Comparison of ENCODE assay signal across 8 cellular contexts in the genomic region with DNA sequence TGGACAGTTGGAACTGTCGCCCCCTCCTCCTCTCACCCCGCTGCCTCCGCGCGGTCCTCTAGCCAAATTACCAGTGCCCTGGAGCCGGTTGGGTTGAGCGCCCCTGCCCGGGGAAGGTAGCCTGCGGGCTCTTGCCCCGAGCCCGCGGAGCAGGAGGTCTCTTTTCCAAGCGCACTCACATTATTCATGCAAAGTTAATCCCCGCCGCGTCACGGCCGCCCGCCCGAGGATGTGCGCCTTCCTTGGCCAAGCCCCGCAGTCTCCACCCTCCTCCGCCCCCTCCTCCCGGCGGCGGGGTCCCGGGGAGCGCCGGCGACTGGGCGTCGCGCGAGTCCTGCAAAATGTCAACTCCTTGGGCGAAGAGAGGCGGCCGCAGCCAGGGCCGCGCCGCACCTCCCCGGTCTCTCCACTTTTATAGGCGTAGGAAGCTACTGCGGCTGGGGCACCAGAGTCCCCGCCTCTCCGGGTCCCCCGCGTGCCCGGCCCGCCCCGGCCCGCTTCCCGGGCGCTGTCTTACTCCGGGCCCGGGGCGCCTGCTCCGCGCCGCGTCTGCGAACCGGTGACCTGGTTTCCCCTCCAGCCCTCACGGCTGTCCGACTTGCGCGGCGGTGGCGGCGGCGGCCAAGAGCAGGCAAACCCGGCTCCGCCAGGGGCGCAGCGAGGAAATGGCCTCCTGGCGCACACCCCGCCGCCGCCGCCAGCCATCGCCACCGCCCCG. TPM values are rescaled to one million over a fixed set of nuclear protein-coding genes. Genes with fewer than 3 reads are reported as not detected.
DNase-seq lines count a peak whose midpoint lies in the region; ATAC-seq and TF ChIP-seq lines count a peak whose summit lies in the region.

TSS of gene THRB (minus strand) at position 235 of the 718 bp plus-strand sequence.

- no peaks in the 10 kb centered on the region for H3K79me2 ChIP-seq in osteoblast (ENCODE audit: insufficient read depth, low read length)

- no peaks in the 10 kb centered on the region for H3K4me1 Mint-ChIP-seq in activated T-cell treated with anti-CD3 and anti-CD28 coated beads, Interleukin-2, amount 50 U/mL, for 4 hours (ENCODE audit: low read depth)

- peak within 1 kb of the TSS; percentile 54 for H3K4me3 ChIP-seq in osteoblast (ENCODE audit: insufficient read depth, low read length)

- H3K27me3 Mint-ChIP-seq in activated T-cell treated with anti-CD3 and anti-CD28 coated beads, Interleukin-2, amount 50 U/mL, for 4 hours (ENCODE audit: low read depth): peaks cover 59% of the 10 kb centered on the region

- peak; percentile 51 to 67 for ATAC-seq in activated T-cell treated with anti-CD3 and anti-CD28 coated beads, Interleukin-2, amount 50 U/mL, for 4 hours
- ATAC-seq in left cardiac atrium (peak; percentile 78 to 82), HG03196 (IDR thresholded peaks at IDR 0.05; ENCODE audit: unreplicated experiment) (no peak)

- H3K4me2 ChIP-seq in osteoblast (ENCODE audit: insufficient read depth, low read length): peak within 1 kb of the TSS; percentile 57

- H3K36me3 Mint-ChIP-seq in activated T-cell treated with anti-CD3 and anti-CD28 coated beads, Interleukin-2, amount 50 U/mL, for 4 hours (ENCODE audit: insufficient read depth): no peaks in the 10 kb centered on the region

- 0 to 1% (median 0%) methylated on average over 79 to 82 of the region's 82 CpGs for WGBS in adipose tissue, 3 donors

- no peak within 1 kb of the TSS for H2AFZ ChIP-seq in osteoblast (ENCODE audit: low read length)

- DNase-seq in activated T-cell treated with anti-CD3 and anti-CD28 coated beads, Interleukin-2, amount 50 U/mL, for 4 hours: no peak
- no peak for DNase-seq in activated T-cell treated with anti-CD3 and anti-CD28 coated beads, Interleukin-2, amount 50 U/mL, for 1 hour
- peak in 69 of 76 experiments; percentile 19 to 88 (median 62) for DNase-seq in HUDEP-2 (lab: John Stamatoyannopoulos, UW; ENCODE audit: unreplicated experiment in 76 of 76)
- peak; percentile 82 for DNase-seq in left cardiac atrium
- DNase-seq in osteoblast (ENCODE audit: insufficient read length, low spot score, missing footprints): peak; percentile 91
- no peak for DNase-seq in OCI-M2 (lab: John Stamatoyannopoulos, UW; ENCODE audit: unreplicated experiment)

- no peaks in the 10 kb centered on the region for H3K9me3 ChIP-seq in osteoblast (ENCODE audit: low read depth, low read length)

- H3K4me3 Mint-ChIP-seq in activated T-cell treated with anti-CD3 and anti-CD28 coated beads, Interleukin-2, amount 50 U/mL, for 4 hours: peak within 1 kb of the TSS; percentile 57

- H3K27me3 ChIP-seq in osteoblast (ENCODE audit: insufficient read depth, low read length): peaks cover 39% of the 10 kb centered on the region

- no peaks in the 10 kb centered on the region for H3K4me1 ChIP-seq in osteoblast (ENCODE audit: insufficient read depth, low read length)

- H3K36me3 ChIP-seq in osteoblast (ENCODE audit: insufficient read depth, low read length): no peaks in the 10 kb centered on the region

- no peaks in the 10 kb centered on the region for H4K20me1 ChIP-seq in osteoblast (ENCODE audit: insufficient read depth, low read length)

- no peak for TF ChIP-seq CTCF in osteoblast (IDR thresholded peaks at IDR 0.05; ENCODE audit: extremely low read depth, low read depth, low read length)

- intact Hi-C loops in left cardiac atrium (cut with DNase I): loop anchor here (5.0 to 10.0 kb wide), 3 partner anchors 130 to 232 kb away; no protein-coding TSS in a partner anchor

- H3K9me3 Mint-ChIP-seq in activated T-cell treated with anti-CD3 and anti-CD28 coated beads, Interleukin-2, amount 50 U/mL, for 4 hours: no peaks in the 10 kb centered on the region

- H3K27ac ChIP-seq in adipose tissue (ENCODE audit: low read depth, low read length) (peak within 1 kb of the TSS; percentile 63), osteoblast (ENCODE audit: low read depth, low read length) (no peak within 1 kb of the TSS)

RNA-seq across cellular contexts. Expression of gene THRB, which starts in this region (rescaled TPM):
- total RNA-seq in activated T-cell treated with anti-CD3 and anti-CD28 coated beads, Interleukin-2, amount 50 U/mL, for 4 hours: not detected
- polyA plus RNA-seq in adipose tissue: 10 to 100 TPM in 1 of 3 donors, 1 to 10 TPM in 2; 3.4 to 11.7 (median 8.1) TPM
- total RNA-seq in left cardiac atrium (10 to 100 TPM in 1 of 2 donors, 1 to 10 TPM in 1; 8.3 to 15.4 TPM), osteoblast (0.36 and 0.88 TPM in 2 replicates)

Comparison
In these comparisons a context has a peak if more than half of its experiments do, and no peak if none do; other contexts are left out.
1. Peak in ATAC-seq in activated T-cell treated with anti-CD3 and anti-CD28 coated beads, Interleukin-2, amount 50 U/mL, for 4 hours; RNA of the gene not detected or under 1 TPM.
2. Peak in DNase-seq, H3K4me3 ChIP-seq and H3K4me2 ChIP-seq in osteoblast; RNA of the gene not detected or under 1 TPM.
3. DNase-seq: peak in HUDEP-2 (69 of 76) and left cardiac atrium (single experiment); none in activated T-cell treated with anti-CD3 and anti-CD28 coated beads, Interleukin-2, amount 50 U/mL, for 4 hours (single experiment), activated T-cell treated with anti-CD3 and anti-CD28 coated beads, Interleukin-2, amount 50 U/mL, for 1 hour (single experiment) and OCI-M2 (single experiment).